8 cellular contexts compared by ENCODE assay signal in genomic region chr11:47269002-47269828, GRCh38. TPM values are rescaled to one million over a fixed set of nuclear protein-coding genes. Genes with fewer than 3 reads are reported as not detected.
A peak's percentile ranks its signal among the peaks of the same experiment; 100 is the strongest.
DNase-seq lines count a peak whose midpoint lies in the region; ATAC-seq lines count a peak whose summit lies in the region.

No MANE protein-coding gene starts in this region.

- H3K9me3 Mint-ChIP-seq in activated CD8-positive, alpha-beta memory T cell treated with anti-CD3 and anti-CD28 coated beads, Interleukin-2, amount 10 ng/mL, durations not matched to agents 7 days and 5 days (ENCODE audit: low read depth), result no peaks in the 10 kb centered on the region
- H3K9me3 Mint-ChIP-seq in effector memory CD8-positive, alpha-beta T cell, result no peaks in the 10 kb centered on the region

- peak overlapping the region; percentile 74 for H3K4me3 ChIP-seq in mesendoderm (ENCODE audit: low read length)

- H3K4me3 Mint-ChIP-seq in activated CD8-positive, alpha-beta memory T cell treated with anti-CD3 and anti-CD28 coated beads, Interleukin-2, amount 10 ng/mL, durations not matched to agents 7 days and 5 days, result peak overlapping the region; percentile 78
- H3K4me3 Mint-ChIP-seq in effector memory CD8-positive, alpha-beta T cell, result peak overlapping the region; percentile 79 to 89

- no peak overlapping the region for H4K8ac ChIP-seq in mesendoderm (ENCODE audit: low read depth, low read length)

- no peak overlapping the region for H3K23ac ChIP-seq in mesendoderm (ENCODE audit: low read length)

- no CpG with 5 or more reads among the region's 52 CpGs for WGBS in mesendoderm (ENCODE audit: extremely low coverage, insufficient coverage, low lambda C conversion rate)

- H3K4me1 Mint-ChIP-seq in activated CD8-positive, alpha-beta memory T cell treated with anti-CD3 and anti-CD28 coated beads, Interleukin-2, amount 10 ng/mL, durations not matched to agents 7 days and 5 days, result peaks cover 62% of the 10 kb centered on the region
- H3K4me1 Mint-ChIP-seq in effector memory CD8-positive, alpha-beta T cell (ENCODE audit: low read depth in 2 of 2), result peaks cover 34 to 37% of the 10 kb centered on the region in 2 donors

- H3K79me1 ChIP-seq in mesendoderm (ENCODE audit: low read length), result peaks cover 6% of the 10 kb centered on the region

- H3K9ac ChIP-seq in mesendoderm (ENCODE audit: low read length), result peak overlapping the region; percentile 87

- peaks cover 12% of the 10 kb centered on the region for H3K79me2 ChIP-seq in mesendoderm (ENCODE audit: control insufficient read depth, insufficient read depth, low read length)

- peak overlapping the region; percentile 95 for H3K56ac ChIP-seq in mesendoderm (ENCODE audit: low read length)

- CTCF ChIA-PET in activated CD8-positive, alpha-beta memory T cell treated with anti-CD3 and anti-CD28 coated beads, Interleukin-2, amount 10 ng/mL, durations not matched to agents 7 days and 5 days (lab: Charles Lee), result interaction anchor here (0.9 to 2.2 kb wide), 3 partner anchors 10 to 91 kb away, joined by 5 to 14 read pairs (median 6); partner anchors contain the start of genes ACP2 and NR1H3

- H3K4me2 ChIP-seq in mesendoderm (ENCODE audit: low read length), result peak overlapping the region; percentile 60

- no peak overlapping the region for H4K5ac ChIP-seq in mesendoderm (ENCODE audit: low read length)

- peaks cover 11% of the 10 kb centered on the region for H3K36me3 Mint-ChIP-seq in activated CD8-positive, alpha-beta memory T cell treated with anti-CD3 and anti-CD28 coated beads, Interleukin-2, amount 10 ng/mL, durations not matched to agents 7 days and 5 days
- H3K36me3 Mint-ChIP-seq in effector memory CD8-positive, alpha-beta T cell (ENCODE audit: insufficient read depth), result peaks cover 17% of the 10 kb centered on the region

- DNase-seq in CMK (ENCODE audit: low read depth) (peak; percentile 95), HT-29 (ENCODE audit: low spot score) (peak; percentile 96), NOMO-1 treated with DMSO at 0.1 percent for 48 hours (lab: John Stamatoyannopoulos, UW; ENCODE audit: unreplicated experiment) (peak; percentile 99), mesendoderm (peak; percentile 94)
- peak; percentile 90 for DNase-seq in activated CD8-positive, alpha-beta memory T cell treated with anti-CD3 and anti-CD28 coated beads, Interleukin-2, amount 10 ng/mL, durations not matched to agents 7 days and 5 days
- peak; percentile 76 to 77 (median 76) for DNase-seq in effector memory CD8-positive, alpha-beta T cell
- DNase-seq in stimulated activated CD8-positive, alpha-beta memory T cell treated with anti-CD3 and anti-CD28 coated beads, Interleukin-12 subunit alpha, Interleukin-12 subunit beta, amount 100 ng/mL, for 4 hours (ENCODE audit: low read depth), result peak; percentile 83

- H3K4ac ChIP-seq in mesendoderm (ENCODE audit: low read depth, low read length), result peak overlapping the region; percentile 94

- H2BK120ac ChIP-seq in mesendoderm (ENCODE audit: low read depth, low read length), result no peak overlapping the region

- H3K27me3 Mint-ChIP-seq in activated CD8-positive, alpha-beta memory T cell treated with anti-CD3 and anti-CD28 coated beads, Interleukin-2, amount 10 ng/mL, durations not matched to agents 7 days and 5 days, result no peaks in the 10 kb centered on the region
- no peaks in the 10 kb centered on the region for H3K27me3 Mint-ChIP-seq in effector memory CD8-positive, alpha-beta T cell

- H2BK15ac ChIP-seq in mesendoderm (replicated peaks; ENCODE audit: low read depth), result no peak overlapping the region

- H3K27me3 ChIP-seq in mesendoderm (ENCODE audit: insufficient read depth, low read length, poor library complexity), result no peaks in the 10 kb centered on the region

- peak overlapping the region; percentile 74 for H2BK5ac ChIP-seq in mesendoderm (ENCODE audit: low read length)

- H2AK5ac ChIP-seq in mesendoderm (ENCODE audit: low read length), result no peak overlapping the region

- peaks cover 11% of the 10 kb centered on the region for H3K4me1 ChIP-seq in mesendoderm (ENCODE audit: control insufficient read depth, low read depth, low read length)

- H3K18ac ChIP-seq in mesendoderm (ENCODE audit: low read length), result peak overlapping the region; percentile 97

- H3K27ac Mint-ChIP-seq in activated CD8-positive, alpha-beta memory T cell treated with anti-CD3 and anti-CD28 coated beads, Interleukin-2, amount 10 ng/mL, durations not matched to agents 7 days and 5 days, result peak overlapping the region; percentile 98
- H3K27ac Mint-ChIP-seq in effector memory CD8-positive, alpha-beta T cell, result peak overlapping the region; percentile 86 to 92

- no peaks in the 10 kb centered on the region for H3K36me3 ChIP-seq in mesendoderm (ENCODE audit: control insufficient read depth, insufficient read depth, low read length)

- peak overlapping the region; percentile 95 for H3K27ac ChIP-seq in mesendoderm (ENCODE audit: low read depth, low read length)

- peak; percentile 28 for ATAC-seq in GM21367 (IDR thresholded peaks at IDR 0.05; ENCODE audit: unreplicated experiment)
- peak; percentile 64 for ATAC-seq in activated CD8-positive, alpha-beta memory T cell treated with anti-CD3 and anti-CD28 coated beads, Interleukin-2, amount 10 ng/mL, durations not matched to agents 7 days and 5 days
- ATAC-seq in effector memory CD8-positive, alpha-beta T cell (replicated peaks), result peak; percentile 64

RNA-seq across cellular contexts. Expression of gene MADD, which starts 0.7 kb away (rescaled TPM):
- total RNA-seq in HT-29 (2014; rRNA removed; shearing (Covaris generic)), result 44.0 and 46.2 TPM in 2 replicates
- total RNA-seq in activated CD8-positive, alpha-beta memory T cell treated with anti-CD3 and anti-CD28 coated beads, Interleukin-2, amount 10 ng/mL, durations not matched to agents 7 days and 5 days, result 10 to 100 TPM; 88.5 to 91.2 TPM
- 11.0 TPM for polyA plus RNA-seq in mesendoderm (2013, experiment 1 of 2)
- polyA plus RNA-seq in mesendoderm (2013, experiment 2 of 2), result 10.4 TPM

RNA-seq across cellular contexts. Expression of gene NR1H3, which starts 11.4 kb away (rescaled TPM):
- 139 and 147 TPM in 2 replicates for total RNA-seq in HT-29 (2014; rRNA removed; shearing (Covaris generic))
- 10 to 100 TPM in 1 of 2 experiments, 1 to 10 TPM in 1; 7.5 to 10.2 TPM for total RNA-seq in activated CD8-positive, alpha-beta memory T cell treated with anti-CD3 and anti-CD28 coated beads, Interleukin-2, amount 10 ng/mL, durations not matched to agents 7 days and 5 days
- polyA plus RNA-seq in mesendoderm (2013, experiment 1 of 2), result 9.3 TPM
- polyA plus RNA-seq in mesendoderm (2013, experiment 2 of 2), result 9.5 TPM

RNA-seq across cellular contexts. Expression of gene ACP2, which starts 20.6 kb away (rescaled TPM):
- total RNA-seq in HT-29 (2014; rRNA removed; shearing (Covaris generic)), result 42.9 and 48.5 TPM in 2 replicates
- total RNA-seq in activated CD8-positive, alpha-beta memory T cell treated with anti-CD3 and anti-CD28 coated beads, Interleukin-2, amount 10 ng/mL, durations not matched to agents 7 days and 5 days, result 10 to 100 TPM; 26.0 to 29.7 TPM
- polyA plus RNA-seq in mesendoderm (2013, experiment 1 of 2), result 16.4 TPM
- 16.3 TPM for polyA plus RNA-seq in mesendoderm (2013, experiment 2 of 2)

RNA-seq across cellular contexts. Expression of gene DDB2, which starts 54.4 kb away (rescaled TPM):
- 17.1 and 25.7 TPM in 2 replicates for total RNA-seq in HT-29 (2014; rRNA removed; shearing (Covaris generic))
- total RNA-seq in activated CD8-positive, alpha-beta memory T cell treated with anti-CD3 and anti-CD28 coated beads, Interleukin-2, amount 10 ng/mL, durations not matched to agents 7 days and 5 days, result 100 to 1,000 TPM; 155 to 216 TPM
- polyA plus RNA-seq in mesendoderm (2013, experiment 1 of 2), result 21.6 TPM
- polyA plus RNA-seq in mesendoderm (2013, experiment 2 of 2), result 22.0 TPM

Comparison
In these comparisons a context has a peak if more than half of its experiments do, and no peak if none do; other contexts are left out.
1. Peak in every context shown above with its lines: DNase-seq, ATAC-seq, H3K4me3 ChIP-seq and H3K27ac ChIP-seq.
2. RNA of gene NR1H3, which starts 11.4 kb away (total RNA-seq): 139 to 147 TPM in HT-29; 7.5 to 10.2 TPM in activated CD8-positive, alpha-beta memory T cell treated with anti-CD3 and anti-CD28 coated beads, Interleukin-2, amount 10 ng/mL, durations not matched to agents 7 days and 5 days; every median in the first group is over 10 times any median in the second.